ENCODE assay signal across 1 cellular context in genomic region chr5:177094224-177095087, GRCh38.
A peak's percentile ranks its signal among the peaks of the same experiment; 100 is the strongest.
TF ChIP-seq lines count a peak whose summit lies in the region.

No MANE protein-coding gene starts in this region.

TF ChIP-seq in HepG2, 621 proteins besides CTCF, POLR2A, EP300 and RAD21 (continues in another document):
- TF ChIP-seq ZNF878 (CRISPR knock-in tag; IDR thresholded peaks at IDR 0.05) (no peak), ONECUT2 (CRISPR knock-in tag; IDR thresholded peaks at IDR 0.05) (no peak), THAP9 (CRISPR knock-in tag; IDR thresholded peaks at IDR 0.05; ENCODE audit: borderline replicate concordance) (peak; percentile 17; the same call in 1 of the 2 replicates), PHF8 (CRISPR knock-in tag; IDR thresholded peaks at IDR 0.05) (peak; percentile 39; the same call in 1 of the 2 replicates), DBP (CRISPR knock-in tag; IDR thresholded peaks at IDR 0.05; ENCODE audit: not compliant biosample characterization) (no peak), GATAD2A (CRISPR knock-in tag; IDR thresholded peaks at IDR 0.05) (peak; percentile 87), ZSCAN30 (CRISPR knock-in tag; IDR thresholded peaks at IDR 0.05) (no peak), SPEN (CRISPR knock-in tag; IDR thresholded peaks at IDR 0.05; ENCODE audit: low read depth) (0 out of 2 replicates have a peak, but pooled peaks have one; percentile 23), HNF4G (IDR thresholded peaks at IDR 0.05; ENCODE audit: borderline replicate concordance, low read depth, low read length) (peak; percentile 69; the same call in 1 of the 2 replicates), HNF4G (CRISPR knock-in tag; IDR thresholded peaks at IDR 0.05; ENCODE audit: borderline replicate concordance, low read depth) (no peak), SMYD3 (CRISPR knock-in tag; IDR thresholded peaks at IDR 0.05) (0 out of 2 replicates have a peak, but pooled peaks have one; percentile 40), ZSCAN25 (CRISPR knock-in tag; IDR thresholded peaks at IDR 0.05) (peak; percentile 67), ZBTB37 (CRISPR knock-in tag; IDR thresholded peaks at IDR 0.05) (peak; percentile 44; the same call in 1 of the 2 replicates), HBP1 (CRISPR knock-in tag; IDR thresholded peaks at IDR 0.05; ENCODE audit: low read depth) (0 out of 2 replicates have a peak, but pooled peaks have one; percentile 56), ZFX (CRISPR knock-in tag; IDR thresholded peaks at IDR 0.05; ENCODE audit: low read depth) (peak; percentile 75), ATF4 (CRISPR knock-in tag; IDR thresholded peaks at IDR 0.05) (peak in 1 of 2 experiments; percentile 66; a peak in 2 of 4 replicates), MED1 (CRISPR knock-in tag; IDR thresholded peaks at IDR 0.05) (peak; percentile 78), MXD1 (CRISPR knock-in tag; IDR thresholded peaks at IDR 0.05) (peak; percentile 68; the same call in 1 of the 2 replicates), GMEB1 (CRISPR knock-in tag; IDR thresholded peaks at IDR 0.05; ENCODE audit: borderline replicate concordance) (no peak), TAF1 (CRISPR knock-in tag; IDR thresholded peaks at IDR 0.05) (0 out of 2 replicates have a peak, but pooled peaks have one; percentile 33), IRF2 (CRISPR knock-in tag; IDR thresholded peaks at IDR 0.05) (peak; percentile 64; the same call in 1 of the 2 replicates), ZNF451 (CRISPR knock-in tag; IDR thresholded peaks at IDR 0.05) (0 out of 2 replicates have a peak, but pooled peaks have one; percentile 29), TARDBP (CRISPR knock-in tag; IDR thresholded peaks at IDR 0.05) (peak; percentile 87), HOMEZ (CRISPR knock-in tag; IDR thresholded peaks at IDR 0.05; ENCODE audit: low read depth) (0 out of 2 replicates have a peak, but pooled peaks have one; percentile 52), MIER2 (CRISPR knock-in tag; IDR thresholded peaks at IDR 0.05) (0 out of 2 replicates have a peak, but pooled peaks have one; percentile 35), ZNF768 (CRISPR knock-in tag; IDR thresholded peaks at IDR 0.05) (no peak), KAT8 (CRISPR knock-in tag; IDR thresholded peaks at IDR 0.05) (peak; percentile 45; the same call in 1 of the 2 replicates), GABPB1 (CRISPR knock-in tag; IDR thresholded peaks at IDR 0.05) (peak; percentile 48; the same call in 1 of the 2 replicates), HOXA9 (CRISPR knock-in tag; IDR thresholded peaks at IDR 0.05; ENCODE audit: borderline replicate concordance) (no peak), MAX (IDR thresholded peaks at IDR 0.05) (peak; percentile 54), ATF2 (CRISPR knock-in tag; IDR thresholded peaks at IDR 0.05) (peak; percentile 79; the same call in 1 of the 2 replicates), ZNF224 (CRISPR knock-in tag; IDR thresholded peaks at IDR 0.05) (no peak; the same call in 1 of the 2 replicates), HMGXB3 (CRISPR knock-in tag; IDR thresholded peaks at IDR 0.05; ENCODE audit: borderline replicate concordance) (0 out of 2 replicates have a peak, but pooled peaks have one; percentile 32), ZNF350 (CRISPR knock-in tag; IDR thresholded peaks at IDR 0.05; ENCODE audit: borderline replicate concordance, low read depth) (peak; percentile 71; the same call in 1 of the 2 replicates), ZFP36L1 (CRISPR knock-in tag; IDR thresholded peaks at IDR 0.05) (no peak), NFKBIZ (CRISPR knock-in tag; IDR thresholded peaks at IDR 0.05) (no peak; the same call in 1 of the 2 replicates), KLF12 (CRISPR knock-in tag; IDR thresholded peaks at IDR 0.05; ENCODE audit: borderline replicate concordance) (no peak), ZNF589 (CRISPR knock-in tag; conservative IDR thresholded peaks at IDR 0.05) (no peak), SIX4 (CRISPR knock-in tag; IDR thresholded peaks at IDR 0.05) (0 out of 2 replicates have a peak, but pooled peaks have one; percentile 9), ZSCAN5A (CRISPR knock-in tag; IDR thresholded peaks at IDR 0.05; ENCODE audit: borderline replicate concordance) (0 out of 2 replicates have a peak, but pooled peaks have one; percentile 47), ZSCAN9 (CRISPR knock-in tag; IDR thresholded peaks at IDR 0.05; ENCODE audit: borderline replicate concordance) (peak; percentile 57; the same call in 1 of the 2 replicates)
